8 cellular contexts compared by ENCODE assay signal in the genomic region with DNA sequence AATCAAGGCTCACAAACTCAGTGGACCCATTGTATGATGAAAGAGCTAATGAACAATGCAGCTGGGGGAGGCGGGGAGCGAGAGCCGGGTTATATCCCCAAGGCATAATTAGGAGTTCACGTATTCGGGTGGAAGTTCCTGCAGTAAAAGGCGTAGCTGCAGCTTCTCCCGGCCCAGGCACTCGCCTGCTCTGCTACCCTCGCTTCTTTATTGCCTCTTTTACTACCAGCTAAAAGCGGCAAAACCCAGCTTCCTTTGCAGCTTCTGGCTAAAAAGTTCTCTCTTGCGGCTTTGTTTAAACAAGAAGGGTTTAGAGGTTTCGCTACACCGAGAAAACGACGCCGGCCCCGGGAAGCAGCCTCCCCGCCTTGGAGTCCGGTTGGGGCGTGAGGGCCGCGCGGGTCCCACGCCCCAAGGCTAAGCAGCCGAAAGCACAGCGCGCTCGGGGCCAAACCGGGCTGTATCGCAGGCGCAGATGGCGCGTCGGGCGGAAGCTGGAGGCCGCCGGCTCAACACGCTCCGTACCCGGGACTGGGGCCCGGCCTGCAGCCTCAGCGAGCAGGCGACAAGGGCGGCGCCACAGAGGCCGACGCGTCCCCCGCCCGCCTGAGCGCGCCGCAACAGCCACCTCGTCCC. TPM values are rescaled to one million over a fixed set of nuclear protein-coding genes. Genes with fewer than 3 reads are reported as not detected.
DNase-seq lines count a peak whose midpoint lies in the region; TF ChIP-seq lines count a peak whose summit lies in the region.

No MANE protein-coding gene starts in this region.

- H3K4me3 ChIP-seq in HEK293 (ENCODE audit: low read depth, low read length), result peak overlapping the region; percentile 97
- H3K4me3 ChIP-seq in duodenal mucosa (ENCODE audit: low read depth in 1 of 2, low read length in 2 of 2), result peak overlapping the region; percentile 75 to 76
- H3K4me3 ChIP-seq in liver (ENCODE audit: low read depth in 1 of 3, low read length in 3 of 3), result peak overlapping the region; percentile 58 to 100 (median 80)
- peak overlapping the region; percentile 79 to 88 for H3K4me3 ChIP-seq in stomach smooth muscle (ENCODE audit: low read length in 2 of 2)

- DNase-seq in stimulated activated CD4-positive, alpha-beta T cell treated with anti-CD3 and anti-CD28 coated beads, Interleukin-4, amount 100 ng/mL, for 1 hour, result peak; percentile 42
- DNase-seq in stimulated activated CD4-positive, alpha-beta T cell treated with anti-CD3 and anti-CD28 coated beads, Interleukin-12 subunit alpha, Interleukin-12 subunit beta, amount 100 ng/mL, for 4 hours, result no peak
- DNase-seq in M059J (ENCODE audit: low read depth), result peak; percentile 86

- H3K27ac ChIP-seq in HEK293 (ENCODE audit: extremely low read depth, low read depth, low read length) (peak overlapping the region; percentile 100), duodenal mucosa (ENCODE audit: low read depth, low read length) (peak overlapping the region; percentile 99), liver (ENCODE audit: low read depth in 1 of 2, low read length in 2 of 2) (peak overlapping the region; percentile 97 to 99), stomach smooth muscle (ENCODE audit: low read length) (peak overlapping the region; percentile 95)

- H3K4me1 ChIP-seq in HEK293 (ENCODE audit: control insufficient read depth, insufficient read depth, low read length), result peaks cover 6% of the 10 kb centered on the region
- H3K4me1 ChIP-seq in duodenal mucosa (ENCODE audit: control insufficient read depth in 1 of 2, insufficient read depth in 2 of 2, low read length in 2 of 2), result peaks cover 36 to 38% of the 10 kb centered on the region in 2 donors
- H3K4me1 ChIP-seq in liver (ENCODE audit: control insufficient read depth in 4 of 4, insufficient read depth in 4 of 4, low read length in 3 of 4), result peaks cover 9 to 37% (median 28%) of the 10 kb centered on the region in 4 donors
- H3K4me1 ChIP-seq in stomach smooth muscle (ENCODE audit: control insufficient read depth, insufficient read depth, low read length), result peaks cover 28% of the 10 kb centered on the region

- H3K27me3 Mint-ChIP-seq in T-helper 1 cell treated with Interleukin-12 subunit alpha and Interleukin-12 subunit beta and Interleukin-4 antibody, amounts not matched to agents 30 μg/mL and 1 μg/mL, for 36 hours (ENCODE audit: low read depth), result no peaks in the 10 kb centered on the region

- under 1% methylated on average over 54 of the region's 54 CpGs for WGBS in liver

- POLR2A ChIA-PET in HEK293 (lab: Yijun Ruan, JAX), result interaction anchor here (0.5 to 2.9 kb wide), 20 partner anchors 11 to 525 kb away, joined by 3 to 22 read pairs (median 4); a partner anchor contains a TSS

- peaks cover 58% of the 10 kb centered on the region for H3K4me1 Mint-ChIP-seq in T-helper 1 cell treated with Interleukin-12 subunit alpha and Interleukin-12 subunit beta and Interleukin-4 antibody, amounts not matched to agents 30 μg/mL and 1 μg/mL, for 36 hours (ENCODE audit: low read depth)

- no peaks in the 10 kb centered on the region for H3K9me3 Mint-ChIP-seq in T-helper 1 cell treated with Interleukin-12 subunit alpha and Interleukin-12 subunit beta and Interleukin-4 antibody, amounts not matched to agents 30 μg/mL and 1 μg/mL, for 36 hours

- TF ChIP-seq CTCF in HEK293 (tag by site-specific recombination; IDR thresholded peaks at IDR 0.05) (peak; percentile 52), liver (IDR thresholded peaks at IDR 0.05; ENCODE audit: low read depth, low read length, missing input control) (no peak)

- H3K9ac ChIP-seq in duodenal mucosa (ENCODE audit: low read depth in 1 of 2, low read length in 2 of 2) (peak overlapping the region; percentile 52 to 89), liver (ENCODE audit: low read depth in 1 of 2, low read length in 2 of 2) (peak overlapping the region; percentile 89 to 92), stomach smooth muscle (ENCODE audit: low read length in 2 of 2) (peak overlapping the region; percentile 68 to 93)

- H3K9me3 ChIP-seq in HEK293 (ENCODE audit: control insufficient read depth, insufficient read depth, low read depth, low read length), result no peaks in the 10 kb centered on the region
- H3K9me3 ChIP-seq in duodenal mucosa (ENCODE audit: control insufficient read depth in 1 of 2, low read length in 2 of 2), result no peaks in the 10 kb centered on the region
- no peaks in the 10 kb centered on the region for H3K9me3 ChIP-seq in liver (ENCODE audit: control insufficient read depth in 4 of 4, low read length in 3 of 4)
- no peaks in the 10 kb centered on the region for H3K9me3 ChIP-seq in stomach smooth muscle (ENCODE audit: control insufficient read depth in 2 of 2, low read length in 2 of 2)

- peak overlapping the region; percentile 96 for H3K4me3 Mint-ChIP-seq in T-helper 1 cell treated with Interleukin-12 subunit alpha and Interleukin-12 subunit beta and Interleukin-4 antibody, amounts not matched to agents 30 μg/mL and 1 μg/mL, for 36 hours

- H3K36me3 ChIP-seq in HEK293 (ENCODE audit: control insufficient read depth in 2 of 2, insufficient read depth in 1 of 2, low read length in 2 of 2), result peaks cover 0 to 26% of the 10 kb centered on the region in 2 experiments; a peak in 1 of 3 replicates
- no peaks in the 10 kb centered on the region for H3K36me3 ChIP-seq in duodenal mucosa (ENCODE audit: control insufficient read depth in 1 of 2, insufficient read depth in 2 of 2, low read length in 2 of 2)
- H3K36me3 ChIP-seq in liver (ENCODE audit: control insufficient read depth in 4 of 4, insufficient read depth in 3 of 4, low read depth in 1 of 4, low read length in 3 of 4), result peaks cover 0 to 3% (median 0%) of the 10 kb centered on the region in 4 donors
- no peaks in the 10 kb centered on the region for H3K36me3 ChIP-seq in stomach smooth muscle (ENCODE audit: control insufficient read depth in 2 of 2, insufficient read depth in 2 of 2, low read length in 2 of 2)

- peak overlapping the region; percentile 97 for H3K27ac Mint-ChIP-seq in T-helper 1 cell treated with Interleukin-12 subunit alpha and Interleukin-12 subunit beta and Interleukin-4 antibody, amounts not matched to agents 30 μg/mL and 1 μg/mL, for 36 hours

- CTCF ChIA-PET in HEK293 (lab: Yijun Ruan, JAX), result interaction anchor here (0.6 to 1.8 kb wide), 6 partner anchors 11 to 544 kb away, joined by 3 to 6 read pairs (median 3); no protein-coding TSS in a partner anchor

- TF ChIP-seq RAD21 in liver (IDR thresholded peaks at IDR 0.05), result no peak

- H3K36me3 Mint-ChIP-seq in T-helper 1 cell treated with Interleukin-12 subunit alpha and Interleukin-12 subunit beta and Interleukin-4 antibody, amounts not matched to agents 30 μg/mL and 1 μg/mL, for 36 hours (ENCODE audit: low read depth), result peaks cover 24% of the 10 kb centered on the region

- H3K27me3 ChIP-seq in duodenal mucosa (ENCODE audit: control insufficient read depth in 1 of 2, insufficient read depth in 2 of 2, low read length in 2 of 2) (no peaks in the 10 kb centered on the region), liver (ENCODE audit: control insufficient read depth in 4 of 4, insufficient read depth in 4 of 4, low read length in 3 of 4) (no peaks in the 10 kb centered on the region), stomach smooth muscle (ENCODE audit: control insufficient read depth in 1 of 2, insufficient read depth in 2 of 2, low read length in 2 of 2) (no peaks in the 10 kb centered on the region)

TF ChIP-seq in HEK293, 187 proteins besides CTCF, POLR2A, EP300 and RAD21 (continues in another document):
- TF ChIP-seq, protein P1, sequence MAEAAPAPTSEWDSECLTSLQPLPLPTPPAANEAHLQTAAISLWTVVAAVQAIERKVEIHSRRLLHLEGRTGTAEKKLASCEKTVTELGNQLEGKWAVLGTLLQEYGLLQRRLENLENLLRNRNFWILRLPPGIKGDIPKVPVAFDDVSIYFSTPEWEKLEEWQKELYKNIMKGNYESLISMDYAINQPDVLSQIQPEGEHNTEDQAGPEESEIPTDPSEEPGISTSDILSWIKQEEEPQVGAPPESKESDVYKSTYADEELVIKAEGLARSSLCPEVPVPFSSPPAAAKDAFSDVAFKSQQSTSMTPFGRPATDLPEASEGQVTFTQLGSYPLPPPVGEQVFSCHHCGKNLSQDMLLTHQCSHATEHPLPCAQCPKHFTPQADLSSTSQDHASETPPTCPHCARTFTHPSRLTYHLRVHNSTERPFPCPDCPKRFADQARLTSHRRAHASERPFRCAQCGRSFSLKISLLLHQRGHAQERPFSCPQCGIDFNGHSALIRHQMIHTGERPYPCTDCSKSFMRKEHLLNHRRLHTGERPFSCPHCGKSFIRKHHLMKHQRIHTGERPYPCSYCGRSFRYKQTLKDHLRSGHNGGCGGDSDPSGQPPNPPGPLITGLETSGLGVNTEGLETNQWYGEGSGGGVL (tag by site-specific recombination; IDR thresholded peaks at IDR 0.05), result no peak

TF ChIP-seq in liver, 16 proteins besides CTCF, POLR2A, EP300 and RAD21 (continues in another document):
- TF ChIP-seq, protein P2, sequence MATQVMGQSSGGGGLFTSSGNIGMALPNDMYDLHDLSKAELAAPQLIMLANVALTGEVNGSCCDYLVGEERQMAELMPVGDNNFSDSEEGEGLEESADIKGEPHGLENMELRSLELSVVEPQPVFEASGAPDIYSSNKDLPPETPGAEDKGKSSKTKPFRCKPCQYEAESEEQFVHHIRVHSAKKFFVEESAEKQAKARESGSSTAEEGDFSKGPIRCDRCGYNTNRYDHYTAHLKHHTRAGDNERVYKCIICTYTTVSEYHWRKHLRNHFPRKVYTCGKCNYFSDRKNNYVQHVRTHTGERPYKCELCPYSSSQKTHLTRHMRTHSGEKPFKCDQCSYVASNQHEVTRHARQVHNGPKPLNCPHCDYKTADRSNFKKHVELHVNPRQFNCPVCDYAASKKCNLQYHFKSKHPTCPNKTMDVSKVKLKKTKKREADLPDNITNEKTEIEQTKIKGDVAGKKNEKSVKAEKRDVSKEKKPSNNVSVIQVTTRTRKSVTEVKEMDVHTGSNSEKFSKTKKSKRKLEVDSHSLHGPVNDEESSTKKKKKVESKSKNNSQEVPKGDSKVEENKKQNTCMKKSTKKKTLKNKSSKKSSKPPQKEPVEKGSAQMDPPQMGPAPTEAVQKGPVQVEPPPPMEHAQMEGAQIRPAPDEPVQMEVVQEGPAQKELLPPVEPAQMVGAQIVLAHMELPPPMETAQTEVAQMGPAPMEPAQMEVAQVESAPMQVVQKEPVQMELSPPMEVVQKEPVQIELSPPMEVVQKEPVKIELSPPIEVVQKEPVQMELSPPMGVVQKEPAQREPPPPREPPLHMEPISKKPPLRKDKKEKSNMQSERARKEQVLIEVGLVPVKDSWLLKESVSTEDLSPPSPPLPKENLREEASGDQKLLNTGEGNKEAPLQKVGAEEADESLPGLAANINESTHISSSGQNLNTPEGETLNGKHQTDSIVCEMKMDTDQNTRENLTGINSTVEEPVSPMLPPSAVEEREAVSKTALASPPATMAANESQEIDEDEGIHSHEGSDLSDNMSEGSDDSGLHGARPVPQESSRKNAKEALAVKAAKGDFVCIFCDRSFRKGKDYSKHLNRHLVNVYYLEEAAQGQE (IDR thresholded peaks at IDR 0.05), result peak; percentile 14

RNA-seq across cellular contexts. Expression of a gene that starts 1.6 kb away (rescaled TPM):
- 24.5 and 26.4 TPM in 2 replicates for total RNA-seq in M059J (2014; rRNA removed; shearing (Covaris generic))
- total RNA-seq in liver, result 1 to 10 TPM; 2.5 to 4.2 TPM
- polyA plus RNA-seq in liver, result 1 to 10 TPM; 2.9 to 3.2 TPM
